27 cellular contexts compared by ENCODE assay signal in genomic region chr3:140586311-140586710, GRCh38.
"Had no signal": no experiment of that assay in that cellular context is flagged by ENCODE, and none has a peak within 500 bp of the region (broad histone marks: within the 10 kb centered on the region; RNA-seq: fewer than 3 reads in every experiment).

No MANE protein-coding gene starts in this region.

- H3K27me3 ChIP-seq: ascending aorta, gastroesophageal sphincter, hepatocyte, right atrium auricular region, upper lobe of left lung, vagina had no signal

- H3K4me1 Mint-ChIP-seq: activated naive CD4-positive, alpha-beta T cell treated with anti-CD3 and anti-CD28 coated beads, Interleukin-2, amount 10 ng/mL, durations not matched to agents 7 days and 5 days; activated naive CD8-positive, alpha-beta T cell treated with anti-CD3 and anti-CD28 coated beads, Interleukin-2, amount 10 ng/mL, durations not matched to agents 7 days and 5 days; mesothelial cell of epicardium; naive thymus-derived CD4-positive, alpha-beta T cell had no signal

- H3K36me3 Mint-ChIP-seq: activated CD4-positive, alpha-beta memory T cell treated with anti-CD3 and anti-CD28 coated beads for 36 hours; activated naive CD4-positive, alpha-beta T cell treated with anti-CD3 and anti-CD28 coated beads, Interleukin-2, amount 10 ng/mL, durations not matched to agents 7 days and 5 days; activated naive CD8-positive, alpha-beta T cell treated with anti-CD3 and anti-CD28 coated beads, Interleukin-2, amount 10 ng/mL, durations not matched to agents 7 days and 5 days; mesothelial cell of epicardium; naive thymus-derived CD4-positive, alpha-beta T cell had no signal

- ATAC-seq: activated CD4-positive, CD25-positive, alpha-beta regulatory T cell treated with anti-CD3 and anti-CD28 coated beads, Interleukin-2, amount 50 U/mL, for 24 hours; gastroesophageal sphincter; left ventricle myocardium superior; naive thymus-derived CD4-positive, alpha-beta T cell had no signal

- H3K4me1 ChIP-seq: ascending aorta, right atrium auricular region, upper lobe of left lung, vagina had no signal

- H3K9me3 ChIP-seq: ascending aorta, gastroesophageal sphincter, right atrium auricular region, upper lobe of left lung, vagina had no signal

- DNase-seq: activated CD4-positive, alpha-beta memory T cell treated with anti-CD3 and anti-CD28 coated beads for 36 hours; activated CD4-positive, alpha-beta T cell treated with anti-CD3 and anti-CD28 coated beads for 48 hours; activated CD8-positive, alpha-beta memory T cell treated with anti-CD3 and anti-CD28 coated beads, Interleukin-2, amount 50 U/mL, for 48 hours; activated gamma-delta T cell; activated naive CD4-positive, alpha-beta T cell treated with anti-CD3 and anti-CD28 coated beads, Interleukin-2, amount 10 ng/mL, durations not matched to agents 7 days and 5 days; activated naive CD8-positive, alpha-beta T cell treated with anti-CD3 and anti-CD28 coated beads, Interleukin-2, amount 10 ng/mL, durations not matched to agents 7 days and 5 days; activated T-cell treated with anti-CD3 and anti-CD28 coated beads, Interleukin-2, amount 50 U/mL, for 24 hours; central memory CD4-positive, alpha-beta T cell; dermis blood vessel endothelial cell; effector CD4-positive, alpha-beta T cell; left ventricle myocardium superior; naive thymus-derived CD4-positive, alpha-beta T cell; stimulated activated CD4-positive, alpha-beta T cell treated with anti-CD3 and anti-CD28 coated beads, Interleukin-4, amount 100 ng/mL, for 1 hour; substantia nigra; SW 1271; T-helper 9 cell; upper lobe of left lung; WERI-Rb-1 had no signal

- H3K27ac ChIP-seq: ascending aorta, gastroesophageal sphincter, hepatocyte, right atrium auricular region, upper lobe of left lung, vagina, WERI-Rb-1 had no signal

- H2AFZ ChIP-seq: hepatocyte had no signal

- H3K27me3 Mint-ChIP-seq: activated naive CD4-positive, alpha-beta T cell treated with anti-CD3 and anti-CD28 coated beads, Interleukin-2, amount 10 ng/mL, durations not matched to agents 7 days and 5 days had no signal

- H3K4me2 ChIP-seq: hepatocyte had no signal

- H3K79me2 ChIP-seq: hepatocyte had no signal

- H3K4me3 Mint-ChIP-seq: activated CD4-positive, alpha-beta memory T cell treated with anti-CD3 and anti-CD28 coated beads for 36 hours; activated naive CD4-positive, alpha-beta T cell treated with anti-CD3 and anti-CD28 coated beads, Interleukin-2, amount 10 ng/mL, durations not matched to agents 7 days and 5 days; activated naive CD8-positive, alpha-beta T cell treated with anti-CD3 and anti-CD28 coated beads, Interleukin-2, amount 10 ng/mL, durations not matched to agents 7 days and 5 days; activated T-cell treated with anti-CD3 and anti-CD28 coated beads, Interleukin-2, amount 50 U/mL, for 24 hours; mesothelial cell of epicardium; naive thymus-derived CD4-positive, alpha-beta T cell; stimulated activated naive CD8-positive, alpha-beta T cell treated with anti-CD3 and anti-CD28 coated beads, Interleukin-15, Interleukin-2, amounts not matched to agents 100 ng/mL and 50 ng/mL, for 24 hours; T-helper 1 cell treated with Interleukin-12 subunit alpha and Interleukin-12 subunit beta and Interleukin-4 antibody, amounts not matched to agents 30 μg/mL and 1 μg/mL, for 36 hours had no signal

- H3K9me3 Mint-ChIP-seq: activated CD4-positive, alpha-beta memory T cell treated with anti-CD3 and anti-CD28 coated beads for 36 hours; activated naive CD4-positive, alpha-beta T cell treated with anti-CD3 and anti-CD28 coated beads, Interleukin-2, amount 10 ng/mL, durations not matched to agents 7 days and 5 days; activated naive CD8-positive, alpha-beta T cell treated with anti-CD3 and anti-CD28 coated beads, Interleukin-2, amount 10 ng/mL, durations not matched to agents 7 days and 5 days; activated T-cell treated with anti-CD3 and anti-CD28 coated beads, Interleukin-2, amount 50 U/mL, for 24 hours; mesothelial cell of epicardium; stimulated activated naive CD8-positive, alpha-beta T cell treated with anti-CD3 and anti-CD28 coated beads, Interleukin-15, Interleukin-2, amounts not matched to agents 100 ng/mL and 50 ng/mL, for 24 hours; T-helper 1 cell treated with Interleukin-12 subunit alpha and Interleukin-12 subunit beta and Interleukin-4 antibody, amounts not matched to agents 30 μg/mL and 1 μg/mL, for 36 hours had no signal

- H3K36me3 ChIP-seq: ascending aorta, gastroesophageal sphincter, right atrium auricular region, upper lobe of left lung, vagina, WERI-Rb-1 had no signal

- H3K27ac Mint-ChIP-seq: activated CD4-positive, alpha-beta memory T cell treated with anti-CD3 and anti-CD28 coated beads for 36 hours; activated naive CD4-positive, alpha-beta T cell treated with anti-CD3 and anti-CD28 coated beads, Interleukin-2, amount 10 ng/mL, durations not matched to agents 7 days and 5 days; activated naive CD8-positive, alpha-beta T cell treated with anti-CD3 and anti-CD28 coated beads, Interleukin-2, amount 10 ng/mL, durations not matched to agents 7 days and 5 days; activated T-cell treated with anti-CD3 and anti-CD28 coated beads, Interleukin-2, amount 50 U/mL, for 24 hours; mesothelial cell of epicardium; naive thymus-derived CD4-positive, alpha-beta T cell; stimulated activated naive CD8-positive, alpha-beta T cell treated with anti-CD3 and anti-CD28 coated beads, Interleukin-15, Interleukin-2, amounts not matched to agents 100 ng/mL and 50 ng/mL, for 24 hours; T-helper 1 cell treated with Interleukin-12 subunit alpha and Interleukin-12 subunit beta and Interleukin-4 antibody, amounts not matched to agents 30 μg/mL and 1 μg/mL, for 36 hours had no signal

- H3K4me3 ChIP-seq: ascending aorta, gastroesophageal sphincter, hepatocyte, right atrium auricular region, upper lobe of left lung, vagina had no signal
